19 cellular contexts compared by ENCODE assay signal in the genomic region with DNA sequence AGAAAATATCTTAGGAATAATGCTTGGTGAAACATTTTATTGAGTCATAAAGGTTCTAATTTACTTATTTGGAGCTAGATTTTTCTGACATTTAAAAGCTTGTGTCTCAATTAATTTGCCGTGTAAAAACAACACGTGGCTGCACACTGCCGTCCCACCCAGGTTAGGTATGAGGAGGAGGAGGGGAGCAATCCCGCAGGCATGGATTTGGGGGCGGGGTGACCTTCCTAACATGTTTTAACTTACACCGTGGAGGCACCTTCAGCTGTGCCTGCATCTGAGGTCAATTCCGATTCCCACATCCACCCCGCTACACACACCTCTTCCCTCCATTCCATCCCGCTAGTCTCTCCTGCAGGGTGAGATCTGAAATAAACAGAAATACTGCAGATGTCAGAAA. TPM values are rescaled to one million over a fixed set of nuclear protein-coding genes. Genes with fewer than 3 reads are reported as not detected.
"Had no signal": no experiment of that assay in that cellular context is flagged by ENCODE, and none has a peak within 500 bp of the region (broad histone marks: within the 10 kb centered on the region; RNA-seq: fewer than 3 reads in every experiment).

No MANE protein-coding gene starts in this region.

- DNase-seq: effector memory CD4-positive, alpha-beta T cell; heart right ventricle; hypothalamus; islet precursor cell; left cardiac atrium; left ventricle myocardium inferior; sigmoid colon; stimulated activated CD4-positive, alpha-beta T cell treated with anti-CD3 and anti-CD28 coated beads, Interleukin-12 subunit alpha, Interleukin-12 subunit beta, amount 100 ng/mL, for 4 hours; stimulated activated naive CD4-positive, alpha-beta T cell treated with Interleukin-2 at 50 U/mL for 16 hours had no signal

- ATAC-seq: esophagus mucosa; heart right ventricle; left cardiac atrium; mucosa of descending colon; naive thymus-derived CD8-positive, alpha-beta T cell had no signal

- H3K9me3 Mint-ChIP-seq: naive thymus-derived CD8-positive, alpha-beta T cell had no signal

- H3K36me3 Mint-ChIP-seq: naive thymus-derived CD8-positive, alpha-beta T cell had no signal

- H3K27me3 ChIP-seq: heart right ventricle, right atrium auricular region, sigmoid colon had no signal

- H3K27ac ChIP-seq: heart right ventricle, left ventricle myocardium inferior, right atrium auricular region, sigmoid colon, skin epidermis had no signal

- H3K4me3 ChIP-seq: heart right ventricle, left ventricle myocardium inferior, mucosa of descending colon, right atrium auricular region, sigmoid colon, skin epidermis had no signal

- H3K4me3 Mint-ChIP-seq: naive thymus-derived CD8-positive, alpha-beta T cell had no signal

- H3K27me3 Mint-ChIP-seq: naive thymus-derived CD8-positive, alpha-beta T cell had no signal

- H3K36me3 ChIP-seq: heart right ventricle, left ventricle myocardium inferior, right atrium auricular region, sigmoid colon had no signal

- H3K9me3 ChIP-seq: heart right ventricle, left ventricle myocardium inferior, mucosa of descending colon, sigmoid colon had no signal

RNA-seq across cellular contexts. Expression of a gene that starts 28.5 kb away (rescaled TPM):
- total RNA-seq: fibroblast of lung, frontal cortex, glomerular endothelial cell, left cardiac atrium, lung microvascular endothelial cell, osteocyte, right atrium auricular region, sigmoid colon had no signal
- polyA plus RNA-seq: fibroblast of lung, heart right ventricle had no signal
